ENCODE assay signal across 33 cellular contexts in genomic region chr18:58515175-58515574, GRCh38.
"Had no signal": no experiment of that assay in that cellular context is flagged by ENCODE, and none has a peak within 500 bp of the region (broad histone marks: within the 10 kb centered on the region; RNA-seq: fewer than 3 reads in every experiment).

No MANE protein-coding gene starts in this region.

- H3K36me3 ChIP-seq: adrenal gland, WERI-Rb-1 had no signal

- H3K27me3 Mint-ChIP-seq: activated naive CD4-positive, alpha-beta T cell treated with anti-CD3 and anti-CD28 coated beads, Interleukin-2, amount 50 U/mL, for 24 hours had no signal

- H3K27ac Mint-ChIP-seq: activated B cell treated with CpG ODN at 0.5 μM for 24 hours; activated CD4-positive, alpha-beta memory T cell treated with anti-CD3 and anti-CD28 coated beads, Interleukin-2, amount 10 ng/mL, durations not matched to agents 7 days and 5 days; activated CD4-positive, alpha-beta T cell treated with anti-CD3 and anti-CD28 coated beads, Interleukin-2, amount 10 ng/mL, durations not matched to agents 7 days and 5 days; activated naive CD4-positive, alpha-beta T cell treated with anti-CD3 and anti-CD28 coated beads for 36 hours; activated naive CD4-positive, alpha-beta T cell treated with anti-CD3 and anti-CD28 coated beads, Interleukin-2, amount 50 U/mL, for 24 hours; activated naive CD8-positive, alpha-beta T cell treated with anti-CD3 and anti-CD28 coated beads for 36 hours; activated naive CD8-positive, alpha-beta T cell treated with anti-CD3 and anti-CD28 coated beads, Interleukin-2, amount 50 U/mL, for 24 hours; activated T-cell treated with anti-CD3 and anti-CD28 coated beads, Interleukin-2, amount 50 U/mL, for 24 hours; activated T-cell treated with anti-CD3 and anti-CD28 coated beads, Interleukin-2, amount 50 U/mL, for 72 hours; dendritic cell treated with granulocyte-macrophage colony-stimulating factor and Interleukin-4, amounts not matched to agents 40 ng/mL and 50 ng/mL, for 4 days; T-helper 17 cell; T-helper 2 cell treated with Interferon-gamma antibody and Interleukin-4, amounts not matched to agents 5 μg/mL and 100 μg/mL, for 36 hours had no signal

- DNase-seq: activated B cell treated with CpG ODN at 0.5 μM for 24 hours; activated CD4-positive, alpha-beta memory T cell treated with anti-CD3 and anti-CD28 coated beads, Interleukin-2, amount 10 ng/mL, durations not matched to agents 7 days and 5 days; activated CD4-positive, alpha-beta T cell treated with anti-CD3 and anti-CD28 coated beads for 1 hour; activated CD4-positive, alpha-beta T cell treated with anti-CD3 and anti-CD28 coated beads for 4 hours; activated CD4-positive, alpha-beta T cell treated with anti-CD3 and anti-CD28 coated beads, Interleukin-2, amount 10 ng/mL, durations not matched to agents 7 days and 5 days; activated CD4-positive, alpha-beta T cell treated with anti-CD3 and anti-CD28 coated beads, Interleukin-2, amount 50 U/mL, for 4 hours; activated CD8-positive, alpha-beta memory T cell treated with anti-CD3 and anti-CD28 coated beads, Interleukin-2, amount 50 U/mL, for 48 hours; activated naive CD4-positive, alpha-beta T cell treated with anti-CD3 and anti-CD28 coated beads for 36 hours; activated naive CD8-positive, alpha-beta T cell treated with anti-CD3 and anti-CD28 coated beads for 36 hours; activated naive CD8-positive, alpha-beta T cell treated with anti-CD3 and anti-CD28 coated beads, Interleukin-2, amount 50 U/mL, for 24 hours; activated T-cell treated with anti-CD3 and anti-CD28 coated beads for 4 hours; activated T-cell treated with anti-CD3 and anti-CD28 coated beads, Interleukin-2, amount 50 U/mL, for 24 hours; activated T-cell treated with anti-CD3 and anti-CD28 coated beads, Interleukin-2, amount 50 U/mL, for 72 hours; adrenal gland; amygdala; aorta; body of pancreas; central memory CD4-positive, alpha-beta T cell; dorsolateral prefrontal cortex; effector memory CD4-positive, alpha-beta T cell; erythroblast; foreskin keratinocyte; gastrocnemius medialis; glutamatergic neuron; T-helper 1 cell; T-helper 17 cell; T1000; WERI-Rb-1 had no signal

- H3K4me3 Mint-ChIP-seq: activated B cell treated with CpG ODN at 0.5 μM for 24 hours; activated CD4-positive, alpha-beta memory T cell treated with anti-CD3 and anti-CD28 coated beads, Interleukin-2, amount 10 ng/mL, durations not matched to agents 7 days and 5 days; activated CD4-positive, alpha-beta T cell treated with anti-CD3 and anti-CD28 coated beads, Interleukin-2, amount 10 ng/mL, durations not matched to agents 7 days and 5 days; activated naive CD4-positive, alpha-beta T cell treated with anti-CD3 and anti-CD28 coated beads for 36 hours; activated naive CD4-positive, alpha-beta T cell treated with anti-CD3 and anti-CD28 coated beads, Interleukin-2, amount 50 U/mL, for 24 hours; activated naive CD8-positive, alpha-beta T cell treated with anti-CD3 and anti-CD28 coated beads for 36 hours; activated naive CD8-positive, alpha-beta T cell treated with anti-CD3 and anti-CD28 coated beads, Interleukin-2, amount 50 U/mL, for 24 hours; activated T-cell treated with anti-CD3 and anti-CD28 coated beads, Interleukin-2, amount 50 U/mL, for 24 hours; activated T-cell treated with anti-CD3 and anti-CD28 coated beads, Interleukin-2, amount 50 U/mL, for 72 hours; dendritic cell treated with granulocyte-macrophage colony-stimulating factor and Interleukin-4, amounts not matched to agents 40 ng/mL and 50 ng/mL, for 4 days; T-helper 17 cell; T-helper 2 cell treated with Interferon-gamma antibody and Interleukin-4, amounts not matched to agents 5 μg/mL and 100 μg/mL, for 36 hours had no signal

- H3K9me3 ChIP-seq: adrenal gland, body of pancreas, esophagus muscularis mucosa, gastrocnemius medialis had no signal

- H3K36me3 Mint-ChIP-seq: activated naive CD4-positive, alpha-beta T cell treated with anti-CD3 and anti-CD28 coated beads, Interleukin-2, amount 50 U/mL, for 24 hours; activated naive CD8-positive, alpha-beta T cell treated with anti-CD3 and anti-CD28 coated beads for 36 hours had no signal

- H3K4me3 ChIP-seq: adrenal gland, body of pancreas, coronary artery, dorsolateral prefrontal cortex, esophagus muscularis mucosa, gastrocnemius medialis had no signal

- ATAC-seq: activated naive CD8-positive, alpha-beta T cell treated with anti-CD3 and anti-CD28 coated beads, Interleukin-2, amount 50 U/mL, for 24 hours; activated T-cell treated with anti-CD3 and anti-CD28 coated beads, Interleukin-2, amount 50 U/mL, for 72 hours; body of pancreas; foreskin keratinocyte; gastrocnemius medialis; T-helper 17 cell had no signal

- H3K9me3 Mint-ChIP-seq: activated B cell treated with CpG ODN at 0.5 μM for 24 hours; activated CD4-positive, alpha-beta T cell treated with anti-CD3 and anti-CD28 coated beads, Interleukin-2, amount 10 ng/mL, durations not matched to agents 7 days and 5 days; activated naive CD4-positive, alpha-beta T cell treated with anti-CD3 and anti-CD28 coated beads for 36 hours; activated naive CD4-positive, alpha-beta T cell treated with anti-CD3 and anti-CD28 coated beads, Interleukin-2, amount 50 U/mL, for 24 hours; activated naive CD8-positive, alpha-beta T cell treated with anti-CD3 and anti-CD28 coated beads for 36 hours; activated naive CD8-positive, alpha-beta T cell treated with anti-CD3 and anti-CD28 coated beads, Interleukin-2, amount 50 U/mL, for 24 hours; activated T-cell treated with anti-CD3 and anti-CD28 coated beads, Interleukin-2, amount 50 U/mL, for 72 hours; dendritic cell treated with granulocyte-macrophage colony-stimulating factor and Interleukin-4, amounts not matched to agents 40 ng/mL and 50 ng/mL, for 4 days; T-helper 2 cell treated with Interferon-gamma antibody and Interleukin-4, amounts not matched to agents 5 μg/mL and 100 μg/mL, for 36 hours had no signal

- H3K4me1 ChIP-seq: adrenal gland, body of pancreas, esophagus muscularis mucosa, foreskin keratinocyte, gastrocnemius medialis had no signal

- H3K27me3 ChIP-seq: adrenal gland, body of pancreas, esophagus muscularis mucosa, gastrocnemius medialis had no signal

- H3K4me1 Mint-ChIP-seq: activated B cell treated with CpG ODN at 0.5 μM for 24 hours; activated CD4-positive, alpha-beta memory T cell treated with anti-CD3 and anti-CD28 coated beads, Interleukin-2, amount 10 ng/mL, durations not matched to agents 7 days and 5 days; activated CD4-positive, alpha-beta T cell treated with anti-CD3 and anti-CD28 coated beads, Interleukin-2, amount 10 ng/mL, durations not matched to agents 7 days and 5 days; activated naive CD4-positive, alpha-beta T cell treated with anti-CD3 and anti-CD28 coated beads, Interleukin-2, amount 50 U/mL, for 24 hours; activated naive CD8-positive, alpha-beta T cell treated with anti-CD3 and anti-CD28 coated beads for 36 hours; T-helper 17 cell had no signal

- H3K27ac ChIP-seq: adrenal gland, body of pancreas, coronary artery, dorsolateral prefrontal cortex, esophagus muscularis mucosa, foreskin keratinocyte, gastrocnemius medialis, WERI-Rb-1 had no signal
